Comparison of ENCODE assay signal across 8 cellular contexts in genomic region chr12:100268835-100269564, GRCh38. TPM values are rescaled to one million over a fixed set of nuclear protein-coding genes. Genes with fewer than 3 reads are reported as not detected.
DNase-seq lines count a peak whose midpoint lies in the region; ATAC-seq, FAIRE-seq and TF ChIP-seq lines count a peak whose summit lies in the region.

No MANE protein-coding gene starts in this region.

- no peak overlapping the region for H4K91ac ChIP-seq in IMR-90 (ENCODE audit: insufficient read depth, low read depth, low read length)

- H3K23ac ChIP-seq in IMR-90 (ENCODE audit: low read depth, low read length), result peak overlapping the region; percentile 87

- peak overlapping the region; percentile 16; the same call in 1 of the 2 replicates for H3K14ac ChIP-seq in IMR-90 (replicated peaks; ENCODE audit: low read depth, low read length)

- BruUV-seq in IMR-90 (replicated peaks; lab: Mats Ljungman, UMichigan), result TSS peak; percentile 24

- CTCF ChIA-PET in IMR-90 (lab: Yijun Ruan, JAX), result interaction anchor here (0.6 to 0.7 kb wide), 2 partner anchors 16 to 161 kb away, joined by 3 read pairs; no protein-coding TSS in a partner anchor

- TF ChIP-seq POLR2A in IMR-90 (IDR thresholded peaks at IDR 0.05; ENCODE audit: low read depth, low read length) (no peak), breast epithelium (IDR thresholded peaks at IDR 0.05) (no peak)

- TF ChIP-seq CTCF in CD14-positive monocyte (IDR thresholded peaks at IDR 0.05) (no peak), IMR-90 (conservative IDR thresholded peaks at IDR 0.05; ENCODE audit: low read depth, low read length) (no peak), breast epithelium (IDR thresholded peaks at IDR 0.05) (no peak), pancreas (IDR thresholded peaks at IDR 0.05) (no peak)

- no peak overlapping the region for H2BK20ac ChIP-seq in IMR-90 (ENCODE audit: low read depth, low read length)

- no peak overlapping the region for H3K56ac ChIP-seq in IMR-90 (ENCODE audit: extremely low read depth, insufficient read depth, low read length)

- no peak overlapping the region; the same call in 2 of the 3 replicates for H2BK15ac ChIP-seq in IMR-90 (ENCODE audit: low read depth, low read length)

- peak overlapping the region; percentile 30; the same call in 1 of the 2 replicates for H3K18ac ChIP-seq in IMR-90 (ENCODE audit: low read depth, low read length)

- H2AFZ ChIP-seq in IMR-90 (replicated peaks; ENCODE audit: low read length, poor library complexity), result no peak overlapping the region

- H2AK5ac ChIP-seq in IMR-90 (ENCODE audit: low read depth, low read length), result no peak overlapping the region

- POLR2A ChIA-PET in IMR-90 (lab: Charles Lee; ENCODE audit: unreplicated experiment), result no interaction called here

- H3K27ac ChIP-seq in IMR-90 (ENCODE audit: insufficient read depth, low read length) (peak overlapping the region; percentile 26; the same call in 1 of the 2 replicates), breast epithelium (peak overlapping the region; percentile 10 to 99), pancreas (no peak overlapping the region)

- H3K9me3 Mint-ChIP-seq in CD14-positive monocyte, result peaks cover 0 to 6% (median 0%) of the 10 kb centered on the region in 7 donors

- in situ Hi-C loops in IMR-90 (cut with MboI; ENCODE audit: low sequenced_read_pairs), result no loop called here

- peak overlapping the region; percentile 99 for H3K4me2 ChIP-seq in IMR-90 (ENCODE audit: low read depth, low read length)

- peak overlapping the region in 6 of 7 donors; percentile 1 to 70 (median 11) for H3K27ac Mint-ChIP-seq in CD14-positive monocyte

- H4K20me1 ChIP-seq in IMR-90 (ENCODE audit: insufficient read depth, low read length), result peaks cover 11% of the 10 kb centered on the region

- WGBS in IMR-90 (ENCODE audit: extremely low coverage in 2 of 2, insufficient read length in 1 of 2), 2 experiments, result no CpG with 5 or more reads among the region's 5 CpGs
- 45 to 47% methylated on average over 5 of the region's 5 CpGs for WGBS in pancreas, 2 donors

- peaks cover 42% of the 10 kb centered on the region for H3K4me1 Mint-ChIP-seq in CD14-positive monocyte

- peaks cover 0 to 5% of the 10 kb centered on the region in 2 donors for H3K36me3 Mint-ChIP-seq in CD14-positive monocyte

- dilution Hi-C loops in IMR-90 (cut with HindIII; ENCODE audit: low sequenced_read_pairs, unreplicated experiment), result no loop called here

- no peak overlapping the region for H2BK120ac ChIP-seq in IMR-90 (ENCODE audit: low read depth, low read length)

- H3K4me3 ChIP-seq in IMR-90 (ENCODE audit: insufficient read depth, low read depth, low read length) (peak overlapping the region; percentile 89), breast epithelium (peak overlapping the region in 2 of 3 donors; percentile 93 to 95), pancreas (peak overlapping the region in 2 of 4 donors; percentile 9 to 90)

- peak overlapping the region in 1 of 2 experiments; percentile 22; a peak in 1 of 4 replicates for H4K8ac ChIP-seq in IMR-90 (ENCODE audit: low read depth in 2 of 2, low read length in 2 of 2)

- no peaks in the 10 kb centered on the region for H3K27me3 ChIP-seq in IMR-90 (ENCODE audit: control insufficient read depth, insufficient read depth, low read length)
- no peaks in the 10 kb centered on the region for H3K27me3 ChIP-seq in breast epithelium
- no peaks in the 10 kb centered on the region for H3K27me3 ChIP-seq in pancreas

- H3K36me3 ChIP-seq in IMR-90 (ENCODE audit: control insufficient read depth, insufficient read depth, low read length) (no peaks in the 10 kb centered on the region), breast epithelium (no peaks in the 10 kb centered on the region), pancreas (no peaks in the 10 kb centered on the region)

- peaks cover 0 to 2% (median 0%) of the 10 kb centered on the region in 3 donors for H3K27me3 Mint-ChIP-seq in CD14-positive monocyte (ENCODE audit: low read depth in 3 of 3)

- no peak overlapping the region for H2AK9ac ChIP-seq in IMR-90 (replicated peaks; ENCODE audit: low read depth, low read length, poor library complexity)

- H3K9me3 ChIP-seq in IMR-90 (ENCODE audit: control insufficient read depth, insufficient read depth, low read length) (no peaks in the 10 kb centered on the region), breast epithelium (no peaks in the 10 kb centered on the region), pancreas (no peaks in the 10 kb centered on the region)

- DNase-seq in CD14-positive monocyte (ENCODE audit: low spot score), result no peak
- DNase-seq in IMR-90, result peak; percentile 15
- DNase-seq in breast epithelium (ENCODE audit: low spot score in 2 of 2), result no peak
- peak; percentile 6 for DNase-seq in myocyte (ENCODE audit: low read depth)
- DNase-seq in SKM-1 treated with dmso at 0.1 percent for 144 hours (lab: John Stamatoyannopoulos, UW; ENCODE audit: unreplicated experiment), result no peak
- no peak for DNase-seq in inferior parietal cortex (ENCODE audit: extremely low spot score)
- DNase-seq in pancreas, result no peak

- H3K4ac ChIP-seq in IMR-90 (ENCODE audit: low read depth, low read length), result peak overlapping the region; percentile 52; the same call in 1 of the 2 replicates

- H3K4me3 Mint-ChIP-seq in CD14-positive monocyte, result peak overlapping the region; percentile 24 to 100

- H3K9ac ChIP-seq in IMR-90 (ENCODE audit: low read depth, low read length), result peak overlapping the region; percentile 45

- intact Hi-C loops in CD14-positive monocyte (cut with micrococcal nuclease) (loop anchor here (5.0 to 10.0 kb wide), 4 partner anchors 67 to 306 kb away; partner anchors contain the start of genes ACTR6 (in 2 of the 2), BLTP3B (in 2 of the 2) and GAS2L3 (in 1 of the 2)), IMR-90 (cut with micrococcal nuclease) (loop anchor here (5.0 kb wide), 1 partner anchor 58 kb away; no protein-coding TSS in a partner anchor), breast epithelium (cut with DNase I; ENCODE audit: low total_unique reads) (no loop called here), pancreas (cut with DNase I) (no loop called here)

- H4K5ac ChIP-seq in IMR-90 (ENCODE audit: low read depth, low read length), result peak overlapping the region; percentile 15; the same call in 1 of the 2 replicates

- peaks cover 22 to 23% of the 10 kb centered on the region in 2 experiments for H3K79me1 ChIP-seq in IMR-90 (ENCODE audit: low read depth in 1 of 2, low read length in 2 of 2)

- H3K4me1 ChIP-seq in IMR-90 (ENCODE audit: control insufficient read depth, insufficient read depth, low read length) (peaks cover 3% of the 10 kb centered on the region), breast epithelium (peaks cover 0 to 14% of the 10 kb centered on the region in 2 donors), pancreas (peaks cover 4 to 30% (median 15%) of the 10 kb centered on the region in 3 donors)

- FAIRE-seq in pancreas (lab: Jason Lieb, UNC), result no peak

- H2BK5ac ChIP-seq in IMR-90 (ENCODE audit: low read depth, low read length, poor library complexity, severe bottlenecking), result peak overlapping the region; percentile 52

- H3K9me1 ChIP-seq in IMR-90 (ENCODE audit: insufficient read depth, low read length), result 0 out of 2 replicates have a peak, but pooled peaks cover 3% of the 10 kb centered on the region

- ATAC-seq in IMR-90 (ENCODE audit: low read depth) (no peak), HG03521 (IDR thresholded peaks at IDR 0.05; ENCODE audit: unreplicated experiment) (no peak), pancreas (no peak)

- no peak for TF ChIP-seq RAD21 in IMR-90 (IDR thresholded peaks at IDR 0.05; ENCODE audit: low read length)

TF ChIP-seq in IMR-90, 13 proteins besides CTCF, POLR2A, EP300 and RAD21:
- TF ChIP-seq SMC3 (IDR thresholded peaks at IDR 0.05; ENCODE audit: low read depth, low read length), result no peak

RNA-seq across cellular contexts. Expression of gene SCYL2, which starts 2.0 kb away (rescaled TPM):
- polyA plus RNA-seq in CD14-positive monocyte (10 to 100 TPM; 16.5 to 25.5 TPM), IMR-90 (2012; rRNA removed) (13.3 and 15.3 TPM in 2 replicates), pancreas (10 to 100 TPM in 1 of 2 donors, 1 to 10 TPM in 1; 6.7 to 11.7 TPM)
- total RNA-seq in IMR-90 (2012; rRNA removed) (52.0 and 67.2 TPM in 2 replicates), breast epithelium (10 to 100 TPM; 39.4 to 92.2 (median 53.7) TPM), myocyte (61.2 and 64.4 TPM in 2 replicates), pancreas (10 to 100 TPM; 13.3 to 25.0 (median 16.6) TPM)
- 3.8 and 4.3 TPM in 2 replicates for polyA plus RNA-seq in IMR-90 (2012; cell fraction: cytosol; rRNA removed)
- 2.4 and 21.2 TPM in 2 replicates for polyA plus RNA-seq in IMR-90 (2012; cell fraction: nucleus; rRNA removed; ENCODE audit: low replicate concordance)
- polyA plus RNA-seq in myocyte (2012), result 19.2 TPM

RNA-seq across cellular contexts. Expression of gene DEPDC4, which starts 2.1 kb away (rescaled TPM):
- polyA plus RNA-seq in CD14-positive monocyte (under 1 TPM in 1 of 2 donors, not detected in 1; 0.25 TPM), IMR-90 (2012; rRNA removed) (0.39 and 0.79 TPM in 2 replicates), pancreas (under 1 TPM; 0.42 to 0.56 TPM)
- total RNA-seq in IMR-90 (2012; rRNA removed) (0.72 and 7.5 TPM in 2 replicates), breast epithelium (1 to 10 TPM; 1.3 to 2.3 (median 2.0) TPM), myocyte (0.26 TPM in 1 of 2 replicates, not detected in the other), pancreas (1 to 10 TPM in 4 of 6 donors, under 1 TPM in 2; 0.82 to 2.2 (median 1.5) TPM)
- 0.08 and 4.5 TPM in 2 replicates for polyA plus RNA-seq in IMR-90 (2012; cell fraction: cytosol; rRNA removed)
- 3.2 TPM in 1 of 2 replicates, not detected in the other for polyA plus RNA-seq in IMR-90 (2012; cell fraction: nucleus; rRNA removed; ENCODE audit: low replicate concordance)
- 0.73 TPM for polyA plus RNA-seq in myocyte (2012)

Comparison
In these comparisons a context has a peak if more than half of its experiments do, and no peak if none do; other contexts are left out.
1. DNase-seq: peak in IMR-90 (single experiment) and myocyte (single experiment); none in CD14-positive monocyte (single experiment), breast epithelium (0 of 2), SKM-1 treated with dmso at 0.1 percent for 144 hours (single experiment), inferior parietal cortex (single experiment) and pancreas (0 of 6).
2. H3K27ac ChIP-seq: peak in IMR-90 (single experiment) and breast epithelium (2 of 2); none in pancreas (0 of 4).
3. intact Hi-C loops: an anchor here in CD14-positive monocyte (5.0 to 10.0 kb wide) and IMR-90 (5.0 kb wide); none called in breast epithelium and pancreas.